34 cellular contexts compared by ENCODE assay signal in the genomic region with DNA sequence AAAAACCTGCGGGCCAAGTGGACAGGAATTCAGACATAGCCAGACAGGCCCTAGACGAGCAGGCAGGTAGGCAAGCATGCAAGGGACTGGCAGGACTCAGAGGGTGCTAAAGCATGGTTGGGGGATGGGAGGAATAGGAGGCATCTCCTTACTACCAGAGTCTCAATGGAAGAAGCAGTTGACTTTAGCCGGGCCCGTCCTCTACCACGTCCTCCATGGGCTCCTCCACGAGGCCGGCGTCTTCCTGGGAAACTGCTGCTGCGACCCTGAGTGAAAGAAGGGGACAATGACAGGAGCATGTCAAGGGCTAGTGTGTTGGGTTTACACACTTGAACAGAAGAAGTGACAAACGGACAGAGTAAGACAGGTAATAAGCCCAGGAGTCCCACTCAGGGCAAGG.
"Had no signal": no experiment of that assay in that cellular context is flagged by ENCODE, and none has a peak within 500 bp of the region (broad histone marks: within the 10 kb centered on the region; RNA-seq: fewer than 3 reads in every experiment).

No MANE protein-coding gene starts in this region.

- H3K27me3 ChIP-seq: MG63 had no signal

- H3K27ac ChIP-seq: PC-9, RWPE1, WERI-Rb-1 had no signal

- H3K4me2 ChIP-seq: PC-9 had no signal

- ATAC-seq: activated CD8-positive, alpha-beta memory T cell treated with anti-CD3 and anti-CD28 coated beads, Interleukin-2, amount 10 ng/mL, durations not matched to agents 7 days and 5 days; Right ventricle myocardium inferior had no signal

- H3K9me3 ChIP-seq: MG63 had no signal

- DNase-seq: activated CD4-positive, alpha-beta memory T cell treated with anti-CD3 and anti-CD28 coated beads, Interleukin-2, amount 10 ng/mL, durations not matched to agents 7 days and 5 days; activated CD4-positive, alpha-beta T cell treated with anti-CD3 and anti-CD28 coated beads for 1 hour; activated CD4-positive, alpha-beta T cell treated with anti-CD3 and anti-CD28 coated beads for 48 hours; activated CD4-positive, CD25-positive, alpha-beta regulatory T cell; activated CD8-positive, alpha-beta memory T cell treated with anti-CD3 and anti-CD28 coated beads for 24 hours; activated CD8-positive, alpha-beta memory T cell treated with anti-CD3 and anti-CD28 coated beads, Interleukin-2, amount 10 ng/mL, durations not matched to agents 7 days and 5 days; activated CD8-positive, alpha-beta memory T cell treated with anti-CD3 and anti-CD28 coated beads, Interleukin-2, amount 50 U/mL, for 48 hours; activated effector memory CD4-positive, alpha-beta T cell treated with Interleukin-2 at 50 U/mL for 16 hours; activated naive CD4-positive, alpha-beta T cell treated with anti-CD3 and anti-CD28 coated beads, Interleukin-2, amount 10 ng/mL, durations not matched to agents 7 days and 5 days; activated T-cell treated with anti-CD3 and anti-CD28 coated beads, Interleukin-2, amount 50 U/mL, for 48 hours; amniotic stem cell; Kasumi-1; KG1; MG63; MV-4-11; NCI-H1092; NCI-H1417; NCI-H146; NCI-H187; NCI-H2029 treated with DMSO at 0.1 percent for 48 hours; NCI-H2107; NCI-H2171; NCI-H510A; NCI-H526; NCI-H748 treated with DMSO at 0.1 percent for 48 hours; NK-92 treated with Interleukin-12 subunit alpha and Interleukin-12 subunit beta, amount 100 ng/mL, for 24 hours; SW 1271; T-helper 1 cell; T-helper 2 cell; T-helper 9 cell; WERI-Rb-1 had no signal

- H2AFZ ChIP-seq: PC-9 had no signal

- H3K4me3 ChIP-seq: MG63, PC-9 had no signal
